In the genomic region with DNA sequence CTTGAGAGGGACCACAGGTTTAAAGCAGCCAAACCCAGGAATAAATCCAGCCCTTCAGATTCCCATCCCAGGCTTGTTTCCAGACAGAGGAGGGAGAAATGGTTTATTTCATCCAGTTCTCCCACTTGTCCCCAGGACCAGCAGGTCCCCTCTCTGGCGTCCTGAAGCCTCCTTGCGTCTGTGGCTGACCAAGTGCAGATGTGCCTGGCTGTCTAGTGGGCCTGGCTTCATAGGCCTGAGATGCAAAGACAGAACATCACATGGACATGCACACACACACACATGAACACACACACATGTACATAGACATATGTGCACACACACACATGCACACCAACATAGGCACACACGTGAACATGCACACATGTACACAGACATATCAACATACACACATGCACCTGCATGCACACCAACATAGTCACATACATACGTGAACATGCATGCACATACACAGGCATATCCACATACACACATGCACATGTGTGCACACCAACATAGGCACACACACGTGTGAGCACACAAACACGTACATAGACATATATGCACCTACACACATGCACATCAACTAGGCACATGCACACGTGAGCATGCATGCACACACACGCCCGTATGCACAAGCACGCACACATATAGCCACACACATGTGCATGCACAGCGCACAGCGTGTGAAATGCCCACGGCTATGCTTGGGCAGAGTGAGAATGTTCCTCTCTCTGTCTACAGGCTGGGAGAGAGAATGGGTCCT, we compare ENCODE assay signal across 1 cellular context.
TF ChIP-seq lines count a peak whose summit lies in the region.

No MANE protein-coding gene starts in this region.

TF ChIP-seq in HEK293, 187 proteins besides CTCF, POLR2A, EP300 and RAD21 (continued from another document):
- TF ChIP-seq, protein P1, sequence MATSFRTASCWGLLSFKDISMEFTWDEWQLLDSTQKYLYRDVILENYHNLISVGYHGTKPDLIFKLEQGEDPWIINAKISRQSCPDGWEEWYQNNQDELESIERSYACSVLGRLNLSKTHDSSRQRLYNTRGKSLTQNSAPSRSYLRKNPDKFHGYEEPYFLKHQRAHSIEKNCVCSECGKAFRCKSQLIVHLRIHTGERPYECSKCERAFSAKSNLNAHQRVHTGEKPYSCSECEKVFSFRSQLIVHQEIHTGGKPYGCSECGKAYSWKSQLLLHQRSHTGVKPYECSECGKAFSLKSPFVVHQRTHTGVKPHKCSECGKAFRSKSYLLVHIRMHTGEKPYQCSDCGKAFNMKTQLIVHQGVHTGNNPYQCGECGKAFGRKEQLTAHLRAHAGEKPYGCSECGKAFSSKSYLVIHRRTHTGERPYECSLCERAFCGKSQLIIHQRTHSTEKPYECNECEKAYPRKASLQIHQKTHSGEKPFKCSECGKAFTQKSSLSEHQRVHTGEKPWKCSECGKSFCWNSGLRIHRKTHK (tag by site-specific recombination; IDR thresholded peaks at IDR 0.05), result no peak
- TF ChIP-seq ZBTB17 (tag by site-specific recombination; IDR thresholded peaks at IDR 0.05) (no peak), GLI2 (tag by site-specific recombination; IDR thresholded peaks at IDR 0.05; ENCODE audit: borderline replicate concordance, low read depth) (no peak), KLF16 (tag by site-specific recombination; IDR thresholded peaks at IDR 0.05) (no peak)
